Comparison of ENCODE assay signal across 26 cellular contexts in genomic region chr6:106728296-106728870, GRCh38.
DNase-seq lines count a peak whose midpoint lies in the region; ATAC-seq, FAIRE-seq and TF ChIP-seq lines count a peak whose summit lies in the region.
"Had no signal": no experiment of that assay in that cellular context is flagged by ENCODE, and none has a peak within 500 bp of the region (broad histone marks: within the 10 kb centered on the region; RNA-seq: fewer than 3 reads in every experiment).

No MANE protein-coding gene starts in this region.

- H4K20me1 ChIP-seq in DOHH2 (ENCODE audit: control insufficient read depth, insufficient read depth, low read depth, low read length), result no peaks in the 10 kb centered on the region

- H3K9ac ChIP-seq in kidney (ENCODE audit: low read length in 2 of 2), result no peak overlapping the region
- H3K9ac ChIP-seq: neural progenitor cell had no signal

- peaks cover 2% of the 10 kb centered on the region; the same call in 1 of the 2 replicates for H3K36me3 ChIP-seq in DOHH2 (ENCODE audit: control insufficient read depth, low read length)
- no peaks in the 10 kb centered on the region for H3K36me3 ChIP-seq in kidney (ENCODE audit: control insufficient read depth in 1 of 2, insufficient read depth in 2 of 2, low read length in 2 of 2)
- H3K36me3 ChIP-seq: heart left ventricle, neural progenitor cell, sigmoid colon, tibial artery had no signal

- H3K4me2 ChIP-seq in DOHH2 (ENCODE audit: low read length), result peak overlapping the region; percentile 66
- H3K4me2 ChIP-seq: GM23338, neural progenitor cell had no signal

- no peak for FAIRE-seq in kidney (lab: Jason Lieb, UNC)
- FAIRE-seq: GM18507 had no signal

- intact Hi-C loops in kidney (cut with DNase I), result no loop called here

- peaks cover 13% of the 10 kb centered on the region for H3K9me3 Mint-ChIP-seq in progenitor cell of endocrine pancreas (ENCODE audit: low read depth)
- H3K9me3 Mint-ChIP-seq: activated T-cell treated with anti-CD3 and anti-CD28 coated beads, Interleukin-2, amount 50 U/mL, for 4 hours; brain; CD4-positive, alpha-beta memory T cell; GM23338; stimulated activated naive CD8-positive, alpha-beta T cell treated with anti-CD3 and anti-CD28 coated beads, Interleukin-15, Interleukin-2, amounts not matched to agents 100 ng/mL and 50 ng/mL, for 24 hours; T-helper 1 cell treated with Interleukin-12 subunit alpha and Interleukin-12 subunit beta and Interleukin-4 antibody, amounts not matched to agents 30 μg/mL and 1 μg/mL, for 36 hours had no signal

- H3K4me1 Mint-ChIP-seq in progenitor cell of endocrine pancreas (ENCODE audit: low read depth), result peaks cover 65% of the 10 kb centered on the region
- H3K4me1 Mint-ChIP-seq: CD4-positive, alpha-beta memory T cell; neural progenitor cell had no signal

- DNase-seq in NCI-H460 (ENCODE audit: extremely low read depth, low read depth), result peak; percentile 83
- DNase-seq in kidney, result no peak
- DNase-seq in progenitor cell of endocrine pancreas (ENCODE audit: low spot score, unreplicated experiment), result no peak
- no peak for DNase-seq in NCI-H82 treated with DMSO at 0.1 percent for 48 hours (lab: John Stamatoyannopoulos, UW; ENCODE audit: unreplicated experiment)
- no peak for DNase-seq in AG08396 (ENCODE audit: low spot score)
- DNase-seq: activated CD4-positive, alpha-beta T cell treated with anti-CD3 and anti-CD28 coated beads for 48 hours; activated naive CD4-positive, alpha-beta T cell; activated T-cell treated with anti-CD3 and anti-CD28 coated beads, Interleukin-2, amount 50 U/mL, for 4 hours; CD4-positive, alpha-beta memory T cell; DMS53; heart left ventricle; left cardiac atrium; NCI-H1092; NCI-H1930; NCI-H524 treated with DMSO at 0.1 percent for 48 hours; sigmoid colon; tibial artery had no signal

- H3F3A ChIP-seq in DOHH2 (ENCODE audit: control insufficient read depth, insufficient read depth), result peaks cover 6% of the 10 kb centered on the region

- H3K27ac Mint-ChIP-seq in progenitor cell of endocrine pancreas, result peak overlapping the region; percentile 34
- H3K27ac Mint-ChIP-seq: brain; CD4-positive, alpha-beta memory T cell; GM23338; neural progenitor cell; stimulated activated naive CD8-positive, alpha-beta T cell treated with anti-CD3 and anti-CD28 coated beads, Interleukin-15, Interleukin-2, amounts not matched to agents 100 ng/mL and 50 ng/mL, for 24 hours; T-helper 1 cell treated with Interleukin-12 subunit alpha and Interleukin-12 subunit beta and Interleukin-4 antibody, amounts not matched to agents 30 μg/mL and 1 μg/mL, for 36 hours had no signal

- H3K4me3 ChIP-seq in DOHH2 (ENCODE audit: low read length) (peak overlapping the region; percentile 65), kidney (ENCODE audit: low read length in 2 of 2) (no peak overlapping the region)
- H3K4me3 ChIP-seq: GM23338, heart left ventricle, neural progenitor cell, sigmoid colon, tibial artery had no signal

- no peak overlapping the region for H3K4me3 Mint-ChIP-seq in progenitor cell of endocrine pancreas (ENCODE audit: low read depth)
- H3K4me3 Mint-ChIP-seq: activated T-cell treated with anti-CD3 and anti-CD28 coated beads, Interleukin-2, amount 50 U/mL, for 4 hours; brain; CD4-positive, alpha-beta memory T cell; GM23338; neural progenitor cell; stimulated activated naive CD8-positive, alpha-beta T cell treated with anti-CD3 and anti-CD28 coated beads, Interleukin-15, Interleukin-2, amounts not matched to agents 100 ng/mL and 50 ng/mL, for 24 hours; T-helper 1 cell treated with Interleukin-12 subunit alpha and Interleukin-12 subunit beta and Interleukin-4 antibody, amounts not matched to agents 30 μg/mL and 1 μg/mL, for 36 hours had no signal

- no peaks in the 10 kb centered on the region for H3K9me2 ChIP-seq in DOHH2 (replicated peaks; ENCODE audit: control insufficient read depth, low read length)

- no peaks in the 10 kb centered on the region for H3K27me3 Mint-ChIP-seq in progenitor cell of endocrine pancreas
- H3K27me3 Mint-ChIP-seq: stimulated activated naive CD8-positive, alpha-beta T cell treated with anti-CD3 and anti-CD28 coated beads, Interleukin-15, Interleukin-2, amounts not matched to agents 100 ng/mL and 50 ng/mL, for 24 hours had no signal

- peaks cover 3% of the 10 kb centered on the region for H3K36me3 Mint-ChIP-seq in progenitor cell of endocrine pancreas (ENCODE audit: insufficient read depth)
- H3K36me3 Mint-ChIP-seq: brain; CD4-positive, alpha-beta memory T cell; neural progenitor cell had no signal

- H3K4me1 ChIP-seq in DOHH2 (ENCODE audit: control insufficient read depth, low read length) (peaks cover 84% of the 10 kb centered on the region), kidney (ENCODE audit: control insufficient read depth in 1 of 2, insufficient read depth in 1 of 2, low read depth in 1 of 2, low read length in 2 of 2) (peaks cover 34 to 65% of the 10 kb centered on the region in 2 donors)
- H3K4me1 ChIP-seq: heart left ventricle, neural progenitor cell, sigmoid colon had no signal

- peaks cover 31% of the 10 kb centered on the region for H3K79me2 ChIP-seq in DOHH2 (ENCODE audit: control insufficient read depth, low read length)

- no peaks in the 10 kb centered on the region for H3K9me3 ChIP-seq in DOHH2 (ENCODE audit: control insufficient read depth, insufficient read depth, low read length)
- no peaks in the 10 kb centered on the region for H3K9me3 ChIP-seq in kidney (ENCODE audit: control insufficient read depth in 1 of 2, low read length in 2 of 2)
- H3K9me3 ChIP-seq: heart left ventricle, tibial artery had no signal

- no peaks in the 10 kb centered on the region for H3K27me3 ChIP-seq in DOHH2 (ENCODE audit: control insufficient read depth, low read length)
- H3K27me3 ChIP-seq: heart left ventricle, neural progenitor cell, sigmoid colon, tibial artery had no signal

- peak; percentile 48 for TF ChIP-seq CTCF in DOHH2 (IDR thresholded peaks at IDR 0.05; ENCODE audit: low read depth, low read length, poor library complexity, severe bottlenecking)
- no peak for TF ChIP-seq CTCF in kidney (IDR thresholded peaks at IDR 0.05; ENCODE audit: borderline replicate concordance, extremely low read depth, insufficient read depth)
- no peak for TF ChIP-seq CTCF in progenitor cell of endocrine pancreas (IDR thresholded peaks at IDR 0.05; ENCODE audit: unreplicated experiment)

- H3K27ac ChIP-seq in DOHH2 (ENCODE audit: low read depth, low read length) (peak overlapping the region; percentile 88), kidney (ENCODE audit: low read depth in 2 of 2, low read length in 2 of 2) (peak overlapping the region; percentile 73 to 93)
- H3K27ac ChIP-seq: heart left ventricle, neural progenitor cell, sigmoid colon, tibial artery had no signal

- ATAC-seq in GM18867 (IDR thresholded peaks at IDR 0.05; ENCODE audit: unreplicated experiment) (no peak), HG03342 (IDR thresholded peaks at IDR 0.05; ENCODE audit: unreplicated experiment) (no peak)
- ATAC-seq: activated T-cell treated with anti-CD3 and anti-CD28 coated beads, Interleukin-2, amount 50 U/mL, for 4 hours; GM23338; heart left ventricle; left cardiac atrium had no signal
